Comparison of ENCODE assay signal across 14 cellular contexts in genomic region chr22:22754961-22755777, GRCh38.
"Had no signal": no experiment of that assay in that cellular context is flagged by ENCODE, and none has a peak within 500 bp of the region (broad histone marks: within the 10 kb centered on the region; RNA-seq: fewer than 3 reads in every experiment).

No MANE protein-coding gene starts in this region.

- H3K4me1 Mint-ChIP-seq: mesothelial cell of epicardium had no signal

- H3K4me1 ChIP-seq: parathyroid adenoma had no signal

- H3K36me3 ChIP-seq: lower lobe of right lung, thoracic aorta had no signal

- H3K27ac ChIP-seq: epithelial cell of prostate, lower lobe of right lung, parathyroid adenoma, thoracic aorta had no signal

- H3K9me3 Mint-ChIP-seq: activated B cell treated with CpG ODN at 0.5 μM for 24 hours; activated CD4-positive, alpha-beta T cell treated with anti-CD3 and anti-CD28 coated beads, Interleukin-2, amount 10 ng/mL, durations not matched to agents 7 days and 5 days; activated naive CD4-positive, alpha-beta T cell treated with anti-CD3 and anti-CD28 coated beads, Interleukin-2, amount 50 U/mL, for 24 hours; mesothelial cell of epicardium; T-helper 1 cell treated with Interleukin-12 subunit alpha and Interleukin-12 subunit beta and Interleukin-4 antibody, amounts not matched to agents 30 μg/mL and 1 μg/mL, for 36 hours had no signal

- H3K27me3 Mint-ChIP-seq: activated B cell treated with CpG ODN at 0.5 μM for 24 hours; activated CD4-positive, alpha-beta T cell treated with anti-CD3 and anti-CD28 coated beads, Interleukin-2, amount 10 ng/mL, durations not matched to agents 7 days and 5 days; activated naive CD4-positive, alpha-beta T cell treated with anti-CD3 and anti-CD28 coated beads, Interleukin-2, amount 50 U/mL, for 24 hours had no signal

- H3K27ac Mint-ChIP-seq: activated B cell treated with CpG ODN at 0.5 μM for 24 hours; activated CD4-positive, alpha-beta T cell treated with anti-CD3 and anti-CD28 coated beads, Interleukin-2, amount 10 ng/mL, durations not matched to agents 7 days and 5 days; activated naive CD4-positive, alpha-beta T cell treated with anti-CD3 and anti-CD28 coated beads, Interleukin-2, amount 50 U/mL, for 24 hours; mesothelial cell of epicardium; T-helper 1 cell treated with Interleukin-12 subunit alpha and Interleukin-12 subunit beta and Interleukin-4 antibody, amounts not matched to agents 30 μg/mL and 1 μg/mL, for 36 hours had no signal

- H3K4me3 Mint-ChIP-seq: activated B cell treated with CpG ODN at 0.5 μM for 24 hours; activated CD4-positive, alpha-beta T cell treated with anti-CD3 and anti-CD28 coated beads, Interleukin-2, amount 10 ng/mL, durations not matched to agents 7 days and 5 days; activated naive CD4-positive, alpha-beta T cell treated with anti-CD3 and anti-CD28 coated beads, Interleukin-2, amount 50 U/mL, for 24 hours; mesothelial cell of epicardium; T-helper 1 cell treated with Interleukin-12 subunit alpha and Interleukin-12 subunit beta and Interleukin-4 antibody, amounts not matched to agents 30 μg/mL and 1 μg/mL, for 36 hours had no signal

- H3K9me3 ChIP-seq: lower lobe of right lung, thoracic aorta had no signal

- DNase-seq: activated B cell treated with CpG ODN at 0.5 μM for 24 hours; activated CD4-positive, alpha-beta T cell treated with anti-CD3 and anti-CD28 coated beads, Interleukin-2, amount 10 ng/mL, durations not matched to agents 7 days and 5 days; activated effector memory CD4-positive, alpha-beta T cell treated with Interleukin-2 at 50 U/mL for 16 hours; foreskin melanocyte; left cardiac atrium; lower lobe of right lung; stimulated activated CD4-positive, alpha-beta T cell treated with anti-CD3 and anti-CD28 coated beads, Interleukin-1b, Interleukin-23, amount 100 ng/mL, for 48 hours had no signal

- H3K36me3 Mint-ChIP-seq: activated naive CD4-positive, alpha-beta T cell treated with anti-CD3 and anti-CD28 coated beads, Interleukin-2, amount 50 U/mL, for 24 hours; mesothelial cell of epicardium had no signal

- H3K4me3 ChIP-seq: lower lobe of right lung, thoracic aorta had no signal

- ATAC-seq: left cardiac atrium, lower lobe of right lung, SK-N-SH treated with all-trans-retinoic acid at 6 μM for 48 hours had no signal
